ENCODE assay signal across 1 cellular context in the genomic region with DNA sequence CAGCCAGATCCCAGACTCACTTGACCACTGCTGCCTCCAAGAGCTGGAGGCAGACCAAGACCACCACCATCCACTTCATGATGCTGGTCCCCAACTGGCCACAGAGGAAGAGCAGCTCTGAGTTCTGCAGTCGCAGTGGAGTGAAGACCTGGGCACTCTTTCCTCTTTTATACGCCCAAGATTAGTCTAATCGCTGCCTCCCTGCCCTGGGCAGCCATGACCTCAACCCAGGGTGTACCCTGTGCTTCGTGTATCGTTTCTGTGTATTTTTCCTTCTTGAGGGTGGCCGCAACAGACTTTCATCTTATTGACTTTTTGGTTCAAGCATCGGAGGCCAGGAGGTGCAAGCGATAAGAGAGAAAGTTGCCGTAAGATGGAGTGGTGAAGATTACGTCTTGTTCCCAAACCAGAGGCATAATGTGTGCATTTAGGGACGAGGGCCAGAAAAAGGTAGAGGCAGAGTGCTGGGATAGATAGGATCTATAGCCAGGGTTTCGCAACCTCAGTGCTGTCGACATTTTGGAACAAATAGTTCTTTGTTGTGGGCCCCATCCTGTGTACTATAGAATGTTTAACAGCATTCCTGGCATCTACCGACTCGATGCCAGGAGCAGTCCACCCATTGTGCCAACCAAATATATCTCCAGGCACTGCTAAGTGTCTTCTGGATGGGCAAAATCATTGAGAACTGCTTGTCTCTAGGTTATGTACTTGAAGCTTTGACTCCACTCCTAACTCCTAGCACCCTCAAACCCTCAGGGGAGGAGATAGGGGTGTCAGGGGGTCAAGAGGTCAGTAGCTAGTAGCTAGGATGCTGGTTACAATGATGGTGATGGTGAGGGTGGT.
TF ChIP-seq lines count a peak whose summit lies in the region.

A gene (minus strand): TSS at position 142 of the 846 bp plus-strand sequence. CDS start 63 bp downstream, at position 79.

TF ChIP-seq in HepG2, 621 proteins besides CTCF, POLR2A, EP300 and RAD21 (continues in another document):
- no peak for TF ChIP-seq ZBTB3 (CRISPR knock-in tag; IDR thresholded peaks at IDR 0.05; ENCODE audit: borderline replicate concordance, low read depth)
- TF ChIP-seq ZBTB7A (CRISPR knock-in tag; IDR thresholded peaks at IDR 0.05): no peak
- TF ChIP-seq KLF13 (CRISPR knock-in tag; IDR thresholded peaks at IDR 0.05): no peak; the same call in 1 of the 2 replicates
- TF ChIP-seq BHLHE40 (IDR thresholded peaks at IDR 0.05; ENCODE audit: low read length): no peak
- peak; percentile 51; the same call in 1 of the 2 replicates for TF ChIP-seq ZNF292 (CRISPR knock-in tag; IDR thresholded peaks at IDR 0.05; ENCODE audit: borderline replicate concordance, low read depth)
- TF ChIP-seq ZNF12 (CRISPR knock-in tag; IDR thresholded peaks at IDR 0.05): peak; percentile 80; the same call in 1 of the 2 replicates
- TF ChIP-seq ZNF143 (CRISPR knock-in tag; IDR thresholded peaks at IDR 0.05): peak; percentile 66
- TF ChIP-seq HOXD1 (CRISPR knock-in tag; IDR thresholded peaks at IDR 0.05): 0 out of 2 replicates have a peak, but pooled peaks have one; percentile 65
- peak; percentile 82; the same call in 1 of the 2 replicates for TF ChIP-seq ZSCAN31 (CRISPR knock-in tag; IDR thresholded peaks at IDR 0.05; ENCODE audit: low read depth)
- TF ChIP-seq TBL1XR1 (IDR thresholded peaks at IDR 0.05; ENCODE audit: borderline replicate concordance, low read length, partially characterized antibody): no peak
- peak; percentile 57 for TF ChIP-seq ZSCAN9 (CRISPR knock-in tag; IDR thresholded peaks at IDR 0.05; ENCODE audit: borderline replicate concordance)
- TF ChIP-seq ZNF598 (CRISPR knock-in tag; IDR thresholded peaks at IDR 0.05; ENCODE audit: borderline replicate concordance): peak; percentile 43; the same call in 1 of the 2 replicates
- TF ChIP-seq ZNF180 (CRISPR knock-in tag; IDR thresholded peaks at IDR 0.05; ENCODE audit: borderline replicate concordance, low read depth): no peak
- TF ChIP-seq, protein P1, sequence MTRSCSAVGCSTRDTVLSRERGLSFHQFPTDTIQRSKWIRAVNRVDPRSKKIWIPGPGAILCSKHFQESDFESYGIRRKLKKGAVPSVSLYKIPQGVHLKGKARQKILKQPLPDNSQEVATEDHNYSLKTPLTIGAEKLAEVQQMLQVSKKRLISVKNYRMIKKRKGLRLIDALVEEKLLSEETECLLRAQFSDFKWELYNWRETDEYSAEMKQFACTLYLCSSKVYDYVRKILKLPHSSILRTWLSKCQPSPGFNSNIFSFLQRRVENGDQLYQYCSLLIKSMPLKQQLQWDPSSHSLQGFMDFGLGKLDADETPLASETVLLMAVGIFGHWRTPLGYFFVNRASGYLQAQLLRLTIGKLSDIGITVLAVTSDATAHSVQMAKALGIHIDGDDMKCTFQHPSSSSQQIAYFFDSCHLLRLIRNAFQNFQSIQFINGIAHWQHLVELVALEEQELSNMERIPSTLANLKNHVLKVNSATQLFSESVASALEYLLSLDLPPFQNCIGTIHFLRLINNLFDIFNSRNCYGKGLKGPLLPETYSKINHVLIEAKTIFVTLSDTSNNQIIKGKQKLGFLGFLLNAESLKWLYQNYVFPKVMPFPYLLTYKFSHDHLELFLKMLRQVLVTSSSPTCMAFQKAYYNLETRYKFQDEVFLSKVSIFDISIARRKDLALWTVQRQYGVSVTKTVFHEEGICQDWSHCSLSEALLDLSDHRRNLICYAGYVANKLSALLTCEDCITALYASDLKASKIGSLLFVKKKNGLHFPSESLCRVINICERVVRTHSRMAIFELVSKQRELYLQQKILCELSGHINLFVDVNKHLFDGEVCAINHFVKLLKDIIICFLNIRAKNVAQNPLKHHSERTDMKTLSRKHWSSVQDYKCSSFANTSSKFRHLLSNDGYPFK (CRISPR knock-in tag; IDR thresholded peaks at IDR 0.05; ENCODE audit: borderline replicate concordance): 0 out of 2 replicates have a peak, but pooled peaks have one; percentile 4
- peak; percentile 96 for TF ChIP-seq HDAC1 (CRISPR knock-in tag; IDR thresholded peaks at IDR 0.05)
- no peak for TF ChIP-seq ZNF678 (CRISPR knock-in tag; IDR thresholded peaks at IDR 0.05)
- TF ChIP-seq PAWR (CRISPR knock-in tag; IDR thresholded peaks at IDR 0.05; ENCODE audit: borderline replicate concordance): no peak
- TF ChIP-seq, protein P2, sequence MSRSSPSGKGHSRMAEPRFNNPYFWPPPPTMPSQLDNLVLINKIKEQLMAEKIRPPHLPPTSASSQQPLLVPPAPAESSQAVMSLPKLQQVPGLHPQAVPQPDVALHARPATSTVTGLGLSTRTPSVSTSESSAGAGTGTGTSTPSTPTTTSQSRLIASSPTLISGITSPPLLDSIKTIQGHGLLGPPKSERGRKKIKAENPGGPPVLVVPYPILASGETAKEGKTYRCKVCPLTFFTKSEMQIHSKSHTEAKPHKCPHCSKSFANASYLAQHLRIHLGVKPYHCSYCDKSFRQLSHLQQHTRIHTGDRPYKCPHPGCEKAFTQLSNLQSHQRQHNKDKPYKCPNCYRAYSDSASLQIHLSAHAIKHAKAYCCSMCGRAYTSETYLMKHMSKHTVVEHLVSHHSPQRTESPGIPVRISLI (CRISPR knock-in tag; IDR thresholded peaks at IDR 0.05; ENCODE audit: borderline replicate concordance): peak; percentile 67; the same call in 1 of the 2 replicates
- no peak for TF ChIP-seq ZSCAN20 (CRISPR knock-in tag; IDR thresholded peaks at IDR 0.05; ENCODE audit: borderline replicate concordance)
- TF ChIP-seq, protein P3, sequence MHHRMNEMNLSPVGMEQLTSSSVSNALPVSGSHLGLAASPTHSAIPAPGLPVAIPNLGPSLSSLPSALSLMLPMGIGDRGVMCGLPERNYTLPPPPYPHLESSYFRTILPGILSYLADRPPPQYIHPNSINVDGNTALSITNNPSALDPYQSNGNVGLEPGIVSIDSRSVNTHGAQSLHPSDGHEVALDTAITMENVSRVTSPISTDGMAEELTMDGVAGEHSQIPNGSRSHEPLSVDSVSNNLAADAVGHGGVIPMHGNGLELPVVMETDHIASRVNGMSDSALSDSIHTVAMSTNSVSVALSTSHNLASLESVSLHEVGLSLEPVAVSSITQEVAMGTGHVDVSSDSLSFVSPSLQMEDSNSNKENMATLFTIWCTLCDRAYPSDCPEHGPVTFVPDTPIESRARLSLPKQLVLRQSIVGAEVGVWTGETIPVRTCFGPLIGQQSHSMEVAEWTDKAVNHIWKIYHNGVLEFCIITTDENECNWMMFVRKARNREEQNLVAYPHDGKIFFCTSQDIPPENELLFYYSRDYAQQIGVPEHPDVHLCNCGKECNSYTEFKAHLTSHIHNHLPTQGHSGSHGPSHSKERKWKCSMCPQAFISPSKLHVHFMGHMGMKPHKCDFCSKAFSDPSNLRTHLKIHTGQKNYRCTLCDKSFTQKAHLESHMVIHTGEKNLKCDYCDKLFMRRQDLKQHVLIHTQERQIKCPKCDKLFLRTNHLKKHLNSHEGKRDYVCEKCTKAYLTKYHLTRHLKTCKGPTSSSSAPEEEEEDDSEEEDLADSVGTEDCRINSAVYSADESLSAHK (CRISPR knock-in tag; IDR thresholded peaks at IDR 0.05; ENCODE audit: borderline replicate concordance): no peak
- TF ChIP-seq ZFP90 (CRISPR knock-in tag; IDR thresholded peaks at IDR 0.05; ENCODE audit: borderline replicate concordance): peak; percentile 71; the same call in 1 of the 2 replicates
- TF ChIP-seq, protein P4, sequence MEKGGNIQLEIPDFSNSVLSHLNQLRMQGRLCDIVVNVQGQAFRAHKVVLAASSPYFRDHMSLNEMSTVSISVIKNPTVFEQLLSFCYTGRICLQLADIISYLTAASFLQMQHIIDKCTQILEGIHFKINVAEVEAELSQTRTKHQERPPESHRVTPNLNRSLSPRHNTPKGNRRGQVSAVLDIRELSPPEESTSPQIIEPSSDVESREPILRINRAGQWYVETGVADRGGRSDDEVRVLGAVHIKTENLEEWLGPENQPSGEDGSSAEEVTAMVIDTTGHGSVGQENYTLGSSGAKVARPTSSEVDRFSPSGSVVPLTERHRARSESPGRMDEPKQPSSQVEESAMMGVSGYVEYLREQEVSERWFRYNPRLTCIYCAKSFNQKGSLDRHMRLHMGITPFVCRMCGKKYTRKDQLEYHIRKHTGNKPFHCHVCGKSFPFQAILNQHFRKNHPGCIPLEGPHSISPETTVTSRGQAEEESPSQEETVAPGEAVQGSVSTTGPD (CRISPR knock-in tag; IDR thresholded peaks at IDR 0.05): peak; percentile 98
- no peak; the same call in 1 of the 2 replicates for TF ChIP-seq KDM3A (CRISPR knock-in tag; IDR thresholded peaks at IDR 0.05; ENCODE audit: low read depth)
- no peak for TF ChIP-seq PRMT3 (CRISPR knock-in tag; IDR thresholded peaks at IDR 0.05; ENCODE audit: borderline replicate concordance, low read depth)
- TF ChIP-seq ZFP62 (CRISPR knock-in tag; IDR thresholded peaks at IDR 0.05): no peak
- no peak for TF ChIP-seq ZKSCAN1 (IDR thresholded peaks at IDR 0.05; ENCODE audit: low read length)
- TF ChIP-seq ZNF761 (CRISPR knock-in tag; conservative IDR thresholded peaks at IDR 0.05): peak; percentile 96
- TF ChIP-seq ZNF331 (CRISPR knock-in tag; IDR thresholded peaks at IDR 0.05): peak; percentile 85
- TF ChIP-seq ZNF484 (CRISPR knock-in tag; IDR thresholded peaks at IDR 0.05; ENCODE audit: borderline replicate concordance, low read depth): no peak
- TF ChIP-seq ZNF530 (CRISPR knock-in tag; IDR thresholded peaks at IDR 0.05; ENCODE audit: low read depth): no peak
- TF ChIP-seq, protein P5, sequence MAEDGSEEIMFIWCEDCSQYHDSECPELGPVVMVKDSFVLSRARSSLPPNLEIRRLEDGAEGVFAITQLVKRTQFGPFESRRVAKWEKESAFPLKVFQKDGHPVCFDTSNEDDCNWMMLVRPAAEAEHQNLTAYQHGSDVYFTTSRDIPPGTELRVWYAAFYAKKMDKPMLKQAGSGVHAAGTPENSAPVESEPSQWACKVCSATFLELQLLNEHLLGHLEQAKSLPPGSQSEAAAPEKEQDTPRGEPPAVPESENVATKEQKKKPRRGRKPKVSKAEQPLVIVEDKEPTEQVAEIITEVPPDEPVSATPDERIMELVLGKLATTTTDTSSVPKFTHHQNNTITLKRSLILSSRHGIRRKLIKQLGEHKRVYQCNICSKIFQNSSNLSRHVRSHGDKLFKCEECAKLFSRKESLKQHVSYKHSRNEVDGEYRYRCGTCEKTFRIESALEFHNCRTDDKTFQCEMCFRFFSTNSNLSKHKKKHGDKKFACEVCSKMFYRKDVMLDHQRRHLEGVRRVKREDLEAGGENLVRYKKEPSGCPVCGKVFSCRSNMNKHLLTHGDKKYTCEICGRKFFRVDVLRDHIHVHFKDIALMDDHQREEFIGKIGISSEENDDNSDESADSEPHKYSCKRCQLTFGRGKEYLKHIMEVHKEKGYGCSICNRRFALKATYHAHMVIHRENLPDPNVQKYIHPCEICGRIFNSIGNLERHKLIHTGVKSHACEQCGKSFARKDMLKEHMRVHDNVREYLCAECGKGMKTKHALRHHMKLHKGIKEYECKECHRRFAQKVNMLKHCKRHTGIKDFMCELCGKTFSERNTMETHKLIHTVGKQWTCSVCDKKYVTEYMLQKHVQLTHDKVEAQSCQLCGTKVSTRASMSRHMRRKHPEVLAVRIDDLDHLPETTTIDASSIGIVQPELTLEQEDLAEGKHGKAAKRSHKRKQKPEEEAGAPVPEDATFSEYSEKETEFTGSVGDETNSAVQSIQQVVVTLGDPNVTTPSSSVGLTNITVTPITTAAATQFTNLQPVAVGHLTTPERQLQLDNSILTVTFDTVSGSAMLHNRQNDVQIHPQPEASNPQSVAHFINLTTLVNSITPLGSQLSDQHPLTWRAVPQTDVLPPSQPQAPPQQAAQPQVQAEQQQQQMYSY (CRISPR knock-in tag; IDR thresholded peaks at IDR 0.05): peak; percentile 33; the same call in 1 of the 2 replicates
- no peak for TF ChIP-seq ZNF33A (CRISPR knock-in tag; IDR thresholded peaks at IDR 0.05; ENCODE audit: borderline replicate concordance)
- TF ChIP-seq PAX8 (CRISPR knock-in tag; IDR thresholded peaks at IDR 0.05; ENCODE audit: borderline replicate concordance): no peak
- peak; percentile 91 for TF ChIP-seq ZNF543 (CRISPR knock-in tag; IDR thresholded peaks at IDR 0.05)
- TF ChIP-seq, protein P6, sequence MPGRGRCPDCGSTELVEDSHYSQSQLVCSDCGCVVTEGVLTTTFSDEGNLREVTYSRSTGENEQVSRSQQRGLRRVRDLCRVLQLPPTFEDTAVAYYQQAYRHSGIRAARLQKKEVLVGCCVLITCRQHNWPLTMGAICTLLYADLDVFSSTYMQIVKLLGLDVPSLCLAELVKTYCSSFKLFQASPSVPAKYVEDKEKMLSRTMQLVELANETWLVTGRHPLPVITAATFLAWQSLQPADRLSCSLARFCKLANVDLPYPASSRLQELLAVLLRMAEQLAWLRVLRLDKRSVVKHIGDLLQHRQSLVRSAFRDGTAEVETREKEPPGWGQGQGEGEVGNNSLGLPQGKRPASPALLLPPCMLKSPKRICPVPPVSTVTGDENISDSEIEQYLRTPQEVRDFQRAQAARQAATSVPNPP (CRISPR knock-in tag; IDR thresholded peaks at IDR 0.05): peak; percentile 89; the same call in 1 of the 2 replicates
- no peak for TF ChIP-seq ZNF256 (CRISPR knock-in tag; conservative IDR thresholded peaks at IDR 0.05)
- TF ChIP-seq, protein P7, sequence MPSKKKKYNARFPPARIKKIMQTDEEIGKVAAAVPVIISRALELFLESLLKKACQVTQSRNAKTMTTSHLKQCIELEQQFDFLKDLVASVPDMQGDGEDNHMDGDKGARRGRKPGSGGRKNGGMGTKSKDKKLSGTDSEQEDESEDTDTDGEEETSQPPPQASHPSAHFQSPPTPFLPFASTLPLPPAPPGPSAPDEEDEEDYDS (CRISPR knock-in tag; IDR thresholded peaks at IDR 0.05): peak; percentile 67
- TF ChIP-seq, protein P8, sequence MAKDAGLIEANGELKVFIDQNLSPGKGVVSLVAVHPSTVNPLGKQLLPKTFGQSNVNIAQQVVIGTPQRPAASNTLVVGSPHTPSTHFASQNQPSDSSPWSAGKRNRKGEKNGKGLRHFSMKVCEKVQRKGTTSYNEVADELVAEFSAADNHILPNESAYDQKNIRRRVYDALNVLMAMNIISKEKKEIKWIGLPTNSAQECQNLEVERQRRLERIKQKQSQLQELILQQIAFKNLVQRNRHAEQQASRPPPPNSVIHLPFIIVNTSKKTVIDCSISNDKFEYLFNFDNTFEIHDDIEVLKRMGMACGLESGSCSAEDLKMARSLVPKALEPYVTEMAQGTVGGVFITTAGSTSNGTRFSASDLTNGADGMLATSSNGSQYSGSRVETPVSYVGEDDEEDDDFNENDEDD (CRISPR knock-in tag; IDR thresholded peaks at IDR 0.05; ENCODE audit: borderline replicate concordance): no peak; the same call in 1 of the 2 replicates
- no peak for TF ChIP-seq POLR2AphosphoS2 (IDR thresholded peaks at IDR 0.05; ENCODE audit: low read depth, low read length)
- no peak for TF ChIP-seq NR1H2 (CRISPR knock-in tag; IDR thresholded peaks at IDR 0.05; ENCODE audit: borderline replicate concordance, low read depth)
- TF ChIP-seq, protein P9, sequence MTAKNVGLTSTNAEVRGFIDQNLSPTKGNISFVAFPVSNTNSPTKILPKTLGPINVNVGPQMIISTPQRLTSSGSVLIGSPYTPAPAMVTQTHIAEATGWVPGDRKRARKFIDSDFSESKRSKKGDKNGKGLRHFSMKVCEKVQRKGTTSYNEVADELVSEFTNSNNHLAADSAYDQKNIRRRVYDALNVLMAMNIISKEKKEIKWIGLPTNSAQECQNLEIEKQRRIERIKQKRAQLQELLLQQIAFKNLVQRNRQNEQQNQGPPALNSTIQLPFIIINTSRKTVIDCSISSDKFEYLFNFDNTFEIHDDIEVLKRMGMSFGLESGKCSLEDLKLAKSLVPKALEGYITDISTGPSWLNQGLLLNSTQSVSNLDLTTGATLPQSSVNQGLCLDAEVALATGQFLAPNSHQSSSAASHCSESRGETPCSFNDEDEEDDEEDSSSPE (CRISPR knock-in tag; IDR thresholded peaks at IDR 0.05): no peak
- TF ChIP-seq PPARG (CRISPR knock-in tag; conservative IDR thresholded peaks at IDR 0.05): peak; percentile 70; the same call in 1 of the 2 replicates
- no peak for TF ChIP-seq HOXA7 (CRISPR knock-in tag; IDR thresholded peaks at IDR 0.05)
- peak; percentile 79 for TF ChIP-seq XRCC5 (optimal IDR thresholded peaks at IDR 0.05; ENCODE audit: low read length)
